Comparison of ENCODE assay signal across 15 cellular contexts in the genomic region with DNA sequence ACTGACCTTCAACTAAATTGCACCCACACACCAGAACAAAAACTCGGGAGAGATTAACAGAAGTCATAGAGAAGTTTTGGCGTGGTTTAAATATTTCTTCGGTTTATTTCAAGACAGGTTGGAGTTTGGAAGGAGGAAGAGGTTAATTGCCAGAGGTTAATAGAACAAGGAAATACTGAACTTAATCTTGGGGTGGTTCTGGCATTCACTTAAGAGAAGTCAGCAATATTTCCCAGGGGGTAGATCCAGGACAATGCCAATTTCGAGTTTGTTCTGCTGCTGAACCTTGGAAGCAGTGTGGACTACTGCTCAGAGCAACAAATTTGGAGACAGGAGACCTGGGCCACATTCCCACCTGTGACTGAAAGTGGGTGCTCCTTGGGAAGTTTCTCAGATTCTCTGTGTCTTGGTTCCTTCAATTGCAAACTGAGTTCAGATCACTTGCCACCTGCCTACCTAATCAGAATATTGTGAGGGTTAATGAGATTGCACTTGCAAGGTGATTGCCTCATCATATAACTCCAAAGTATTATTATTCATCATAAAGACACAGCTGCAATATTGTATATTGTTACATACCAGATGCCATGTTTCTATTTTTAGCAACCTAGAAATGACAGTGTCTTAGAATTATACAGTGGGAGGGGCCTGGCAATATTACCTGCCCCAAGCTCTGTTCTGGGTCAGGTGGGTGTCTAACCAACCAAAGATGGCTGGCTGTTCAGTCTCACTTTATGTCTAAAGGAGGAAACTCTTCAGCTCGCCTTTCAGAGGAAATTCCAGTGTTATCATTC.
DNase-seq lines count a peak whose midpoint lies in the region; ATAC-seq and TF ChIP-seq lines count a peak whose summit lies in the region.
"Had no signal": no experiment of that assay in that cellular context is flagged by ENCODE, and none has a peak within 500 bp of the region (broad histone marks: within the 10 kb centered on the region; RNA-seq: fewer than 3 reads in every experiment).

No MANE protein-coding gene starts in this region.

- 26 to 31% (median 30%) methylated on average over 5 of the region's 5 CpGs for WGBS in stomach, 5 donors

- in situ Hi-C loops in Panc1 (cut with HindIII; ENCODE audit: low pct_unique_long_range_greater_than_20kb, low sequenced_read_pairs), result no loop called here

- H3K9me3 ChIP-seq in Panc1 (ENCODE audit: control insufficient read depth, insufficient read depth, low read depth, low read length) (peaks cover 4% of the 10 kb centered on the region; the same call in 1 of the 2 replicates), stomach (no peaks in the 10 kb centered on the region)
- H3K9me3 ChIP-seq: esophagus muscularis mucosa, thoracic aorta had no signal

- H3K27me3 ChIP-seq in Panc1 (ENCODE audit: control insufficient read depth, insufficient read depth, low read length), result no peaks in the 10 kb centered on the region
- H3K27me3 ChIP-seq in stomach, result no peaks in the 10 kb centered on the region
- H3K27me3 ChIP-seq: esophagus muscularis mucosa had no signal

- H3K27ac ChIP-seq in Panc1 (ENCODE audit: low read length) (peak overlapping the region; percentile 74; the same call in 1 of the 2 replicates), stomach (peak overlapping the region; percentile 25 to 83 (median 71))
- H3K27ac ChIP-seq: coronary artery, esophagus muscularis mucosa, heart right ventricle, thoracic aorta had no signal

- CTCF ChIA-PET in Panc1 (lab: Charles Lee), result no interaction called here

- peaks cover 13% of the 10 kb centered on the region for H3K4me1 ChIP-seq in Panc1 (ENCODE audit: control insufficient read depth, insufficient read depth, low read length)
- peaks cover 6 to 22% (median 14%) of the 10 kb centered on the region in 4 donors for H3K4me1 ChIP-seq in stomach

- no peak for TF ChIP-seq POLR2A in stomach (IDR thresholded peaks at IDR 0.05)

- H3K4me1 Mint-ChIP-seq in glutamatergic neuron (ENCODE audit: low read depth, unreplicated experiment), result peaks cover 16% of the 10 kb centered on the region

- ATAC-seq in Panc1, result no peak
- no peak for ATAC-seq in left lobe of liver

- H3K36me3 Mint-ChIP-seq in glutamatergic neuron (ENCODE audit: unreplicated experiment), result no peaks in the 10 kb centered on the region

- peak overlapping the region in 1 of 2 experiments; percentile 36; a peak in 2 of 4 replicates for H3K4me3 ChIP-seq in Panc1 (ENCODE audit: low read depth in 2 of 2, low read length in 2 of 2)
- H3K4me3 ChIP-seq in stomach, result peak overlapping the region in 1 of 4 donors; percentile 14
- H3K4me3 ChIP-seq: coronary artery, esophagus muscularis mucosa, thoracic aorta had no signal

- no peak for TF ChIP-seq EP300 in stomach (IDR thresholded peaks at IDR 0.05)

- DNase-seq in NCI-H2107 treated with DMSO at 0.1 percent for 48 hours (lab: John Stamatoyannopoulos, UW; ENCODE audit: unreplicated experiment), result peak; percentile 25
- DNase-seq in NCI-H2107 (lab: John Stamatoyannopoulos, UW), result no peak
- DNase-seq in Panc1 (ENCODE audit: low read depth, low spot score), result no peak
- DNase-seq in glutamatergic neuron, result no peak
- DNase-seq in stomach, result no peak
- no peak for DNase-seq in left lobe of liver (ENCODE audit: low spot score)
- no peak for DNase-seq in posterior vena cava (ENCODE audit: low spot score)
- no peak for DNase-seq in activated naive CD4-positive, alpha-beta T cell treated with anti-CD3 and anti-CD28 coated beads, Interleukin-2, amount 50 U/mL, for 16 hours
- DNase-seq: heart right ventricle; naive B cell; stimulated activated CD4-positive, alpha-beta T cell treated with anti-CD3 and anti-CD28 coated beads, Interleukin-1b, Interleukin-23, amount 100 ng/mL, for 48 hours had no signal

- H3K4me3 Mint-ChIP-seq in glutamatergic neuron (ENCODE audit: unreplicated experiment), result peak overlapping the region; percentile 76
- H3K4me3 Mint-ChIP-seq: naive B cell had no signal

- intact Hi-C loops in Panc1 (cut with micrococcal nuclease; ENCODE audit: unreplicated experiment), result loop anchor here (1.0 to 5.0 kb wide), 2 partner anchors 170 to 180 kb away; no protein-coding TSS in a partner anchor
- intact Hi-C loops in stomach (cut with DNase I; ENCODE audit: low total_unique reads), result no loop called here
- intact Hi-C loops in posterior vena cava (cut with DNase I), result no loop called here

- H3K9me3 Mint-ChIP-seq in glutamatergic neuron (ENCODE audit: unreplicated experiment), result no peaks in the 10 kb centered on the region
- H3K9me3 Mint-ChIP-seq: activated T-helper 2 cell treated with anti-CD3 and anti-CD28 coated beads, Interferon-gamma antibody, Interleukin-2, Interleukin-4, amounts not matched to agents 10 μg/mL and 5 μg/mL and 100 μg/mL, durations not matched to agents 14 hours and 24 hours and 36 hours had no signal

- TF ChIP-seq CTCF in Panc1 (IDR thresholded peaks at IDR 0.05) (no peak), glutamatergic neuron (IDR thresholded peaks at IDR 0.05; ENCODE audit: partially characterized antibody, unreplicated experiment) (no peak), stomach (IDR thresholded peaks at IDR 0.05) (no peak)

- no peaks in the 10 kb centered on the region for H3K36me3 ChIP-seq in Panc1 (ENCODE audit: control insufficient read depth, insufficient read depth, low read length)
- H3K36me3 ChIP-seq in stomach, result no peaks in the 10 kb centered on the region
- H3K36me3 ChIP-seq: esophagus muscularis mucosa, heart right ventricle, thoracic aorta had no signal

- no TSS peak for BruUV-seq in Panc1 (replicated peaks; lab: Mats Ljungman, UMichigan)

- no peak overlapping the region for H3K27ac Mint-ChIP-seq in glutamatergic neuron (ENCODE audit: unreplicated experiment)
- H3K27ac Mint-ChIP-seq: activated T-helper 2 cell treated with anti-CD3 and anti-CD28 coated beads, Interferon-gamma antibody, Interleukin-2, Interleukin-4, amounts not matched to agents 10 μg/mL and 5 μg/mL and 100 μg/mL, durations not matched to agents 14 hours and 24 hours and 36 hours; naive B cell had no signal

- POLR2A ChIA-PET in Panc1 (lab: Charles Lee), result no interaction called here

- H3K27me3 Mint-ChIP-seq in glutamatergic neuron (ENCODE audit: unreplicated experiment), result peaks cover under 1% of the 10 kb centered on the region
